In genomic region chr5:150631326-150631701, GRCh38 we compare ENCODE assay signal across 24 cellular contexts. TPM values are rescaled to one million over a fixed set of nuclear protein-coding genes. Genes with fewer than 3 reads are reported as not detected.
DNase-seq lines count a peak whose midpoint lies in the region; ATAC-seq and TF ChIP-seq lines count a peak whose summit lies in the region.
"Had no signal": no experiment of that assay in that cellular context is flagged by ENCODE, and none has a peak within 500 bp of the region (broad histone marks: within the 10 kb centered on the region; RNA-seq: fewer than 3 reads in every experiment).

No MANE protein-coding gene starts in this region.

- H2BK5ac ChIP-seq in mesendoderm (ENCODE audit: low read length) = no peak overlapping the region

- peaks cover 59% of the 10 kb centered on the region for H3K4me1 Mint-ChIP-seq in brain
- H3K4me1 Mint-ChIP-seq in nephron = peaks cover 77% of the 10 kb centered on the region
- peaks cover 2% of the 10 kb centered on the region for H3K4me1 Mint-ChIP-seq in activated naive CD4-positive, alpha-beta T cell treated with anti-CD3 and anti-CD28 coated beads for 36 hours (ENCODE audit: low read depth)
- H3K4me1 Mint-ChIP-seq: activated CD8-positive, alpha-beta memory T cell treated with anti-CD3 and anti-CD28 coated beads, Interleukin-2, amount 10 ng/mL, durations not matched to agents 7 days and 5 days; activated naive CD4-positive, alpha-beta T cell treated with anti-CD3 and anti-CD28 coated beads, Interleukin-2, amount 10 ng/mL, durations not matched to agents 7 days and 5 days; stimulated activated naive CD8-positive, alpha-beta T cell treated with anti-CD3 and anti-CD28 coated beads, Interleukin-15, amount 100 ng/mL, for 72 hours had no signal

- CTCF ChIA-PET in activated naive CD4-positive, alpha-beta T cell treated with anti-CD3 and anti-CD28 coated beads for 36 hours (lab: Charles Lee) = no interaction called here

- H3K79me2 ChIP-seq in mesendoderm (ENCODE audit: control insufficient read depth, insufficient read depth, low read length) = no peaks in the 10 kb centered on the region

- H3K27ac ChIP-seq in thoracic aorta = peak overlapping the region; percentile 99 to 100
- H3K27ac ChIP-seq in mesendoderm (ENCODE audit: low read depth, low read length) = no peak overlapping the region
- H3K27ac ChIP-seq: C4-2B, foreskin keratinocyte, KMS-11 had no signal

- H3K9me3 ChIP-seq in NT2/D1 (ENCODE audit: insufficient read depth, low read length) = no peaks in the 10 kb centered on the region
- no peaks in the 10 kb centered on the region for H3K9me3 ChIP-seq in thoracic aorta
- H3K9me3 ChIP-seq: esophagus muscularis mucosa had no signal

- H3K36me3 ChIP-seq in NT2/D1 (ENCODE audit: insufficient read depth, insufficient read length, low read length) = no peaks in the 10 kb centered on the region
- H3K36me3 ChIP-seq in thoracic aorta = no peaks in the 10 kb centered on the region
- no peaks in the 10 kb centered on the region for H3K36me3 ChIP-seq in mesendoderm (ENCODE audit: control insufficient read depth, insufficient read depth, low read length)

- H3K23ac ChIP-seq in mesendoderm (ENCODE audit: low read length) = no peak overlapping the region

- ATAC-seq in thoracic aorta (ENCODE audit: insufficient number of reproducible peaks, low FRiP score, low read depth) (no peak), GM21576 (IDR thresholded peaks at IDR 0.05; ENCODE audit: unreplicated experiment) (no peak)
- ATAC-seq: activated CD8-positive, alpha-beta memory T cell treated with anti-CD3 and anti-CD28 coated beads, Interleukin-2, amount 10 ng/mL, durations not matched to agents 7 days and 5 days; activated T-cell treated with anti-CD3 and anti-CD28 coated beads, Interleukin-2, amount 50 U/mL, for 72 hours; foreskin keratinocyte; stimulated activated naive CD8-positive, alpha-beta T cell treated with anti-CD3 and anti-CD28 coated beads, Interleukin-15, amount 100 ng/mL, for 72 hours had no signal

- no peak overlapping the region for H3K18ac ChIP-seq in mesendoderm (ENCODE audit: low read length)

- H4K5ac ChIP-seq in mesendoderm (ENCODE audit: low read length) = no peak overlapping the region

- no peak overlapping the region for H3K4me2 ChIP-seq in mesendoderm (ENCODE audit: low read length)
- H3K4me2 ChIP-seq: KMS-11 had no signal

- no peak overlapping the region for H2BK120ac ChIP-seq in mesendoderm (ENCODE audit: low read depth, low read length)

- no peak overlapping the region for H3K4me3 ChIP-seq in NT2/D1 (ENCODE audit: insufficient read length, low read depth)
- no peak overlapping the region for H3K4me3 ChIP-seq in thoracic aorta
- H3K4me3 ChIP-seq in mesendoderm (ENCODE audit: low read length) = no peak overlapping the region
- H3K4me3 ChIP-seq: esophagus muscularis mucosa had no signal

- peak overlapping the region in 4 of 5 experiments; percentile 18 to 73 (median 56) for H3K27ac Mint-ChIP-seq in brain
- peak overlapping the region; percentile 15 to 31 (median 31) for H3K27ac Mint-ChIP-seq in nephron
- H3K27ac Mint-ChIP-seq in activated naive CD4-positive, alpha-beta T cell treated with anti-CD3 and anti-CD28 coated beads for 36 hours = no peak overlapping the region
- H3K27ac Mint-ChIP-seq: activated CD8-positive, alpha-beta memory T cell treated with anti-CD3 and anti-CD28 coated beads, Interleukin-2, amount 10 ng/mL, durations not matched to agents 7 days and 5 days; activated naive CD4-positive, alpha-beta T cell treated with anti-CD3 and anti-CD28 coated beads, Interleukin-2, amount 10 ng/mL, durations not matched to agents 7 days and 5 days; activated T-cell treated with anti-CD3 and anti-CD28 coated beads, Interleukin-2, amount 50 U/mL, for 72 hours; stimulated activated naive CD8-positive, alpha-beta T cell treated with anti-CD3 and anti-CD28 coated beads, Interleukin-15, amount 100 ng/mL, for 72 hours had no signal

- no peak overlapping the region for H2BK15ac ChIP-seq in mesendoderm (replicated peaks; ENCODE audit: low read depth)

- no peaks in the 10 kb centered on the region for H3K27me3 Mint-ChIP-seq in brain
- peaks cover 3% of the 10 kb centered on the region for H3K27me3 Mint-ChIP-seq in nephron (ENCODE audit: low read depth)
- H3K27me3 Mint-ChIP-seq in activated naive CD4-positive, alpha-beta T cell treated with anti-CD3 and anti-CD28 coated beads for 36 hours (ENCODE audit: low read depth) = no peaks in the 10 kb centered on the region

- TF ChIP-seq CTCF in brain (conservative IDR thresholded peaks at IDR 0.05) = no peak
- no peak for TF ChIP-seq CTCF in nephron (IDR thresholded peaks at IDR 0.05; ENCODE audit: unreplicated experiment in 3 of 3)
- TF ChIP-seq CTCF in thoracic aorta (IDR thresholded peaks at IDR 0.05) = no peak

- intact Hi-C loops in activated naive CD4-positive, alpha-beta T cell treated with anti-CD3 and anti-CD28 coated beads for 36 hours (cut with micrococcal nuclease) = no loop called here

- H3K9ac ChIP-seq in NT2/D1 (ENCODE audit: insufficient read length, low read depth) = peak overlapping the region; percentile 51
- H3K9ac ChIP-seq in mesendoderm (ENCODE audit: low read length) = no peak overlapping the region
- H3K9ac ChIP-seq: KMS-11 had no signal

- H3K4me3 Mint-ChIP-seq in brain (peak overlapping the region in 1 of 5 experiments; percentile 22), nephron (no peak overlapping the region)
- H3K4me3 Mint-ChIP-seq in activated naive CD4-positive, alpha-beta T cell treated with anti-CD3 and anti-CD28 coated beads for 36 hours = no peak overlapping the region
- H3K4me3 Mint-ChIP-seq: activated CD8-positive, alpha-beta memory T cell treated with anti-CD3 and anti-CD28 coated beads, Interleukin-2, amount 10 ng/mL, durations not matched to agents 7 days and 5 days; activated naive CD4-positive, alpha-beta T cell treated with anti-CD3 and anti-CD28 coated beads, Interleukin-2, amount 10 ng/mL, durations not matched to agents 7 days and 5 days; activated T-cell treated with anti-CD3 and anti-CD28 coated beads, Interleukin-2, amount 50 U/mL, for 72 hours; neural crest cell; stimulated activated naive CD8-positive, alpha-beta T cell treated with anti-CD3 and anti-CD28 coated beads, Interleukin-15, amount 100 ng/mL, for 72 hours had no signal

- DNase-seq in NT2/D1 (ENCODE audit: low read depth, low spot score) (no peak), thoracic aorta (ENCODE audit: low spot score) (no peak), mesendoderm (no peak)
- no peak for DNase-seq in activated naive CD4-positive, alpha-beta T cell treated with anti-CD3 and anti-CD28 coated beads for 36 hours
- DNase-seq: activated CD4-positive, CD25-positive, alpha-beta regulatory T cell; activated CD8-positive, alpha-beta memory T cell treated with anti-CD3 and anti-CD28 coated beads, Interleukin-2, amount 10 ng/mL, durations not matched to agents 7 days and 5 days; activated naive CD4-positive, alpha-beta T cell treated with anti-CD3 and anti-CD28 coated beads, Interleukin-2, amount 10 ng/mL, durations not matched to agents 7 days and 5 days; activated T-cell treated with anti-CD3 and anti-CD28 coated beads, Interleukin-2, amount 50 U/mL, for 72 hours; amygdala; DND-41; foreskin keratinocyte; MM.1S; NCI-H2029; stimulated activated naive CD8-positive, alpha-beta T cell treated with anti-CD3 and anti-CD28 coated beads, Interleukin-15, amount 100 ng/mL, for 72 hours; T-helper 1 cell had no signal

- no peaks in the 10 kb centered on the region for H3K79me1 ChIP-seq in mesendoderm (ENCODE audit: low read length)

- H3K36me3 Mint-ChIP-seq in brain = no peaks in the 10 kb centered on the region
- H3K36me3 Mint-ChIP-seq in nephron (ENCODE audit: low read depth) = no peaks in the 10 kb centered on the region
- no peaks in the 10 kb centered on the region for H3K36me3 Mint-ChIP-seq in activated naive CD4-positive, alpha-beta T cell treated with anti-CD3 and anti-CD28 coated beads for 36 hours (ENCODE audit: low read depth)
- H3K36me3 Mint-ChIP-seq: activated CD8-positive, alpha-beta memory T cell treated with anti-CD3 and anti-CD28 coated beads, Interleukin-2, amount 10 ng/mL, durations not matched to agents 7 days and 5 days; activated naive CD4-positive, alpha-beta T cell treated with anti-CD3 and anti-CD28 coated beads, Interleukin-2, amount 10 ng/mL, durations not matched to agents 7 days and 5 days had no signal

- H4K8ac ChIP-seq in mesendoderm (ENCODE audit: low read depth, low read length) = no peak overlapping the region

- H2AK5ac ChIP-seq in mesendoderm (ENCODE audit: low read length) = no peak overlapping the region

- no peak overlapping the region for H3K4ac ChIP-seq in mesendoderm (ENCODE audit: low read depth, low read length)

- H3K27me3 ChIP-seq in NT2/D1 (ENCODE audit: insufficient read depth, insufficient read length) (no peaks in the 10 kb centered on the region), thoracic aorta (replicated peaks; ENCODE audit: insufficient read depth) (no peaks in the 10 kb centered on the region), mesendoderm (ENCODE audit: insufficient read depth, low read length, poor library complexity) (no peaks in the 10 kb centered on the region)
- H3K27me3 ChIP-seq: esophagus muscularis mucosa, foreskin keratinocyte had no signal

- H3K4me1 ChIP-seq in NT2/D1 (ENCODE audit: insufficient read depth, insufficient read length) = peaks cover 4% of the 10 kb centered on the region
- H3K4me1 ChIP-seq in thoracic aorta (ENCODE audit: control insufficient read depth in 1 of 2, low read depth in 2 of 2) = peaks cover 64 to 93% of the 10 kb centered on the region in 2 donors
- no peaks in the 10 kb centered on the region for H3K4me1 ChIP-seq in mesendoderm (ENCODE audit: control insufficient read depth, low read depth, low read length)

- H3K56ac ChIP-seq in mesendoderm (ENCODE audit: low read length) = no peak overlapping the region

- no CpG with 5 or more reads among the region's 6 CpGs for WGBS in mesendoderm (ENCODE audit: extremely low coverage, insufficient coverage, low lambda C conversion rate)

- H3K9me3 Mint-ChIP-seq in brain = no peaks in the 10 kb centered on the region
- no peaks in the 10 kb centered on the region for H3K9me3 Mint-ChIP-seq in nephron
- H3K9me3 Mint-ChIP-seq in activated naive CD4-positive, alpha-beta T cell treated with anti-CD3 and anti-CD28 coated beads for 36 hours = no peaks in the 10 kb centered on the region
- H3K9me3 Mint-ChIP-seq: activated naive CD4-positive, alpha-beta T cell treated with anti-CD3 and anti-CD28 coated beads, Interleukin-2, amount 10 ng/mL, durations not matched to agents 7 days and 5 days; activated T-cell treated with anti-CD3 and anti-CD28 coated beads, Interleukin-2, amount 50 U/mL, for 72 hours; neural crest cell; stimulated activated naive CD8-positive, alpha-beta T cell treated with anti-CD3 and anti-CD28 coated beads, Interleukin-15, amount 100 ng/mL, for 72 hours had no signal

RNA-seq across cellular contexts. Expression of gene SYNPO, which starts 9.1 kb away (rescaled TPM):
- polyA plus RNA-seq in brain (ENCODE audit: insufficient read depth, low read depth, low replicate concordance) = 50.7 TPM
- total RNA-seq in thoracic aorta = 100 to 1,000 TPM; 191 to 226 TPM
- under 1 TPM; 0.14 to 0.17 TPM for total RNA-seq in activated naive CD4-positive, alpha-beta T cell treated with anti-CD3 and anti-CD28 coated beads for 36 hours
- 1.7 TPM for polyA plus RNA-seq in mesendoderm (2013, experiment 1 of 2)
- polyA plus RNA-seq in mesendoderm (2013, experiment 2 of 2) = 1.6 TPM

RNA-seq across cellular contexts. Expression of gene MYOZ3, which starts 29.7 kb away (rescaled TPM):
- 0.24 TPM for polyA plus RNA-seq in brain (ENCODE audit: insufficient read depth, low read depth, low replicate concordance)
- total RNA-seq in thoracic aorta = 1 to 10 TPM in 1 of 2 donors, under 1 TPM in 1; 0.81 to 2.8 TPM
- under 1 TPM; 0.17 to 0.49 TPM for total RNA-seq in activated naive CD4-positive, alpha-beta T cell treated with anti-CD3 and anti-CD28 coated beads for 36 hours
- 11.8 TPM for polyA plus RNA-seq in mesendoderm (2013, experiment 1 of 2)
- 11.5 TPM for polyA plus RNA-seq in mesendoderm (2013, experiment 2 of 2)
- total RNA-seq: activated CD8-positive, alpha-beta memory T cell treated with anti-CD3 and anti-CD28 coated beads, Interleukin-2, amount 10 ng/mL, durations not matched to agents 7 days and 5 days; mononuclear cell; RPMI7951 had no signal

Comparison
In these comparisons a context has a peak if more than half of its experiments do, and no peak if none do; other contexts are left out.
1. RNA of gene SYNPO, which starts 9.1 kb away (total RNA-seq): 191 to 226 TPM in thoracic aorta; 0.14 to 0.17 TPM in activated naive CD4-positive, alpha-beta T cell treated with anti-CD3 and anti-CD28 coated beads for 36 hours; every median in the first group is over 100 times any median in the second.